1 cellular context compared by ENCODE assay signal in genomic region chr13:107301724-107302374, GRCh38.
TF ChIP-seq lines count a peak whose summit lies in the region.

No MANE protein-coding gene starts in this region.

TF ChIP-seq in IMR-90, 13 proteins besides CTCF, POLR2A, EP300 and RAD21 (continued from another document):
- TF ChIP-seq, protein P1, sequence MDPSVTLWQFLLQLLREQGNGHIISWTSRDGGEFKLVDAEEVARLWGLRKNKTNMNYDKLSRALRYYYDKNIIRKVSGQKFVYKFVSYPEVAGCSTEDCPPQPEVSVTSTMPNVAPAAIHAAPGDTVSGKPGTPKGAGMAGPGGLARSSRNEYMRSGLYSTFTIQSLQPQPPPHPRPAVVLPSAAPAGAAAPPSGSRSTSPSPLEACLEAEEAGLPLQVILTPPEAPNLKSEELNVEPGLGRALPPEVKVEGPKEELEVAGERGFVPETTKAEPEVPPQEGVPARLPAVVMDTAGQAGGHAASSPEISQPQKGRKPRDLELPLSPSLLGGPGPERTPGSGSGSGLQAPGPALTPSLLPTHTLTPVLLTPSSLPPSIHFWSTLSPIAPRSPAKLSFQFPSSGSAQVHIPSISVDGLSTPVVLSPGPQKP (IDR thresholded peaks at IDR 0.05; ENCODE audit: borderline replicate concordance, low read depth, low read length), result no peak
- TF ChIP-seq FOS (IDR thresholded peaks at IDR 0.05; ENCODE audit: low read depth, low read length), result no peak
